8 cellular contexts compared by ENCODE assay signal in genomic region chr3:158532099-158532734, GRCh38. TPM values are rescaled to one million over a fixed set of nuclear protein-coding genes. Genes with fewer than 3 reads are reported as not detected.
A peak's percentile ranks its signal among the peaks of the same experiment; 100 is the strongest.
DNase-seq lines count a peak whose midpoint lies in the region; ATAC-seq, FAIRE-seq and TF ChIP-seq lines count a peak whose summit lies in the region.

No MANE protein-coding gene starts in this region.

- ATAC-seq in GM12878 (peak; percentile 62; the same call in 2 of the 3 replicates), lower lobe of right lung (no peak), HG03520 (IDR thresholded peaks at IDR 0.05; ENCODE audit: unreplicated experiment) (no peak), HG03521 (IDR thresholded peaks at IDR 0.05; ENCODE audit: unreplicated experiment) (no peak)

- H3K27me3 ChIP-seq in GM12878 (replicated peaks in 1 of 2; ENCODE audit: control insufficient read depth in 2 of 2, insufficient read depth in 2 of 2, low read length in 1 of 2) = no peaks in the 10 kb centered on the region
- H3K27me3 ChIP-seq in lower lobe of right lung (ENCODE audit: low read depth) = no peaks in the 10 kb centered on the region

- H3K4me1 ChIP-seq in GM12878 (ENCODE audit: control insufficient read depth, insufficient read depth, low read length) = no peaks in the 10 kb centered on the region
- H3K4me1 ChIP-seq in lower lobe of right lung = no peaks in the 10 kb centered on the region

- no peak overlapping the region for H3K27ac ChIP-seq in GM12878 (ENCODE audit: control insufficient read depth, insufficient read depth)
- no peak overlapping the region for H3K27ac ChIP-seq in lower lobe of right lung

- H4K20me1 ChIP-seq in GM12878 (ENCODE audit: control insufficient read depth, insufficient read depth) = no peaks in the 10 kb centered on the region

- CTCF ChIA-PET in GM12878 (lab: Yijun Ruan, JAX) = interaction anchor here (0.8 to 2.8 kb wide), 14 partner anchors 7 to 926 kb away, joined by 3 to 28 read pairs (median 3); partner anchors contain the start of gene MFSD1

- peaks cover 6% of the 10 kb centered on the region for H3K4me1 Mint-ChIP-seq in HFFc6 (ENCODE audit: low read depth)

- no peak for TF ChIP-seq EP300 in GM12878 (IDR thresholded peaks at IDR 0.05; ENCODE audit: borderline replicate concordance in 1 of 2, control insufficient read depth in 1 of 2, low read depth in 2 of 2, low read length in 2 of 2)

- no peak overlapping the region for H3K27ac Mint-ChIP-seq in HFFc6

- SMC1A ChIA-PET in GM12878 (lab: Charles Lee; ENCODE audit: uncharacterized antibody, unreplicated experiment) = interaction anchor here (0.9 to 2.2 kb wide), 10 partner anchors 8 to 999 kb away, joined by 3 to 14 read pairs (median 3); no protein-coding TSS in a partner anchor

- intact Hi-C loops in GM12878 (cut with micrococcal nuclease; ENCODE audit: unreplicated experiment) (loop anchor here (1.0 to 5.0 kb wide), 4 partner anchors 90 to 926 kb away; no protein-coding TSS in a partner anchor), lower lobe of right lung (cut with DNase I) (no loop called here)

- TF ChIP-seq POLR2A in GM12878 (IDR thresholded peaks at IDR 0.05; ENCODE audit: low read depth, low read length) = no peak

- H3K4me3 ChIP-seq in GM12878 (no peak overlapping the region), lower lobe of right lung (no peak overlapping the region)

- TF ChIP-seq CTCF in HFFc6 (IDR thresholded peaks at IDR 0.05) = peak; percentile 77
- peak; percentile 48 to 60 (median 49) for TF ChIP-seq CTCF in GM12878 (IDR thresholded peaks at IDR 0.05 in 2 of 3, conservative IDR thresholded peaks at IDR 0.05 in 1 of 3; ENCODE audit: control insufficient read depth in 2 of 3, extremely low read depth in 1 of 3, insufficient read depth in 1 of 3, low read depth in 3 of 3, low read length in 3 of 3)
- TF ChIP-seq CTCF in lower lobe of right lung (IDR thresholded peaks at IDR 0.05) = peak; percentile 43

- peak; percentile 9 for DNase-seq in GDM1 (lab: John Stamatoyannopoulos, UW)
- peak; percentile 50 for DNase-seq in HFFc6
- DNase-seq in NCI-H2107 treated with DMSO at 0.1 percent for 48 hours (lab: John Stamatoyannopoulos, UW; ENCODE audit: unreplicated experiment) = peak; percentile 69
- no peak for DNase-seq in GM12878 (ENCODE audit: low read depth, low spot score)
- DNase-seq in lower lobe of right lung = no peak
- no peak for DNase-seq in stimulated activated CD4-positive, alpha-beta T cell treated with anti-CD3 and anti-CD28 coated beads, Interleukin-15, amount 100 ng/mL, for 24 hours

- H3K36me3 ChIP-seq in GM12878 (ENCODE audit: control insufficient read depth in 2 of 2, insufficient read depth in 2 of 2, low read length in 1 of 2) (no peaks in the 10 kb centered on the region), lower lobe of right lung (no peaks in the 10 kb centered on the region)

- BruUV-seq in GM12878 (replicated peaks; lab: Mats Ljungman, UMichigan) = no TSS peak

- H2AFZ ChIP-seq in GM12878 (ENCODE audit: control insufficient read depth, low read depth, low read length) = no peak overlapping the region

- in situ Hi-C loops in GM12878 (cut with MboI) = no loop called here

- H3K9ac ChIP-seq in GM12878 (ENCODE audit: control insufficient read depth, insufficient read depth, low read length) = no peak overlapping the region

- H3K4me3 Mint-ChIP-seq in HFFc6 = no peak overlapping the region

- H3K27me3 Mint-ChIP-seq in HFFc6 (ENCODE audit: insufficient read depth) = no peaks in the 10 kb centered on the region; the same call in 1 of the 2 replicates

- H3K4me2 ChIP-seq in GM12878 (ENCODE audit: control insufficient read depth, insufficient read depth) = no peak overlapping the region

- H3K9me3 ChIP-seq in GM12878 (replicated peaks; ENCODE audit: control insufficient read depth, insufficient read depth, low read length) (no peaks in the 10 kb centered on the region), lower lobe of right lung (no peaks in the 10 kb centered on the region)

- POLR2A ChIA-PET in GM12878 (lab: Charles Lee) = no interaction called here

- no peak for FAIRE-seq in GM12878 (lab: Jason Lieb, UNC)

- no peaks in the 10 kb centered on the region for H3K36me3 Mint-ChIP-seq in HFFc6 (ENCODE audit: low read depth)

- RAD21 ChIA-PET in GM12878 (lab: Charles Lee; ENCODE audit: unreplicated experiment) = interaction anchor here (0.9 to 1.7 kb wide), 5 partner anchors 9 to 926 kb away, joined by 3 to 17 read pairs (median 6); no protein-coding TSS in a partner anchor

- no peaks in the 10 kb centered on the region for H3K9me3 Mint-ChIP-seq in HFFc6

- peak; percentile 82 for TF ChIP-seq RAD21 in GM12878 (IDR thresholded peaks at IDR 0.05; ENCODE audit: insufficient read depth, low read depth, low read length)

- H3K79me2 ChIP-seq in GM12878 (ENCODE audit: control insufficient read depth, insufficient read depth, low read length) = no peaks in the 10 kb centered on the region

TF ChIP-seq in GM12878, 131 proteins besides CTCF, POLR2A, EP300 and RAD21:
- TF ChIP-seq E2F4 (IDR thresholded peaks at IDR 0.05; ENCODE audit: low read depth, low read length) (no peak), SMC3 (IDR thresholded peaks at IDR 0.05; ENCODE audit: borderline replicate concordance, low read length) (peak; percentile 36; the same call in 1 of the 2 replicates)

RNA-seq across cellular contexts. Expression of gene MLF1, which starts 38.8 kb away (rescaled TPM):
- total RNA-seq in HFFc6 (2021; fragmentation: NEBNext Ultra II Directional; extraction: Animal tissue kit (Norgen Biotek cat#: 25700)) = 1 to 10 TPM; 1.6 to 4.0 (median 2.9) TPM
- total RNA-seq in GM12878 (2013; cell fraction: nucleolus; rRNA removed) = 0.27 and 0.73 TPM in 2 replicates
- total RNA-seq in GM12878 (2014; rRNA removed) (0.16 TPM in 1 of 2 replicates, not detected in the other), GM12878 (2014; rRNA removed; fragmentation: Illumina TruSeq; extraction: Trizol) (0.23 and 0.27 TPM in 2 replicates), GM12878 (2021) (0.48 and 0.51 TPM in 2 replicates), lower lobe of right lung (13.5 TPM)
- polyA plus RNA-seq in GM12878 (2011; ENCODE audit: low read depth) = 1.1 TPM
- polyA plus RNA-seq in GM12878 (2011; rRNA removed) (0.69 and 0.82 TPM in 2 replicates), GM12878 (2014; fragmentation: Illumina TruSeq; extraction: Trizol) (0.31 and 1.1 TPM in 2 replicates), GM12878 (2014; fragmentation: Nextera tagmentation; extraction: Ambion mirVana) (under 1 TPM; 0.39 to 0.42 TPM), GM12878 (2014; rRNA removed) (0.19 and 0.38 TPM in 2 replicates), GM12878 (2016; fragmentation: Nextera tagmentation; extraction: Ambion mirVana) (under 1 TPM in 1 of 2 experiments, not detected in 1; 0.59 TPM)
- 0.25 and 0.31 TPM in 2 replicates for polyA plus RNA-seq in GM12878 (2011; cell fraction: cytosol; rRNA removed)
- polyA plus RNA-seq in GM12878 (2011; cell fraction: nucleus; rRNA removed) = 0.34 and 0.43 TPM in 2 replicates
- 0.85 and 1.2 TPM in 2 replicates for polyA plus RNA-seq in GM12878 (2012)
- not detected in 2 replicates for polyA minus RNA-seq in GM12878 (2011; rRNA and poly(A)+ RNA removed)
- polyA minus RNA-seq in GM12878 (2011; cell fraction: cytosol; rRNA and poly(A)+ RNA removed) = not detected in 2 replicates
- not detected in 2 replicates for polyA minus RNA-seq in GM12878 (2011; cell fraction: nucleus; rRNA and poly(A)+ RNA removed)

Comparison
In these comparisons a context has a peak if more than half of its experiments do, and no peak if none do; other contexts are left out.
1. DNase-seq: peak in GDM1 (single experiment), HFFc6 (single experiment) and NCI-H2107 treated with DMSO at 0.1 percent for 48 hours (single experiment); none in GM12878 (single experiment), lower lobe of right lung (single experiment) and stimulated activated CD4-positive, alpha-beta T cell treated with anti-CD3 and anti-CD28 coated beads, Interleukin-15, amount 100 ng/mL, for 24 hours (single experiment).
2. Peak in every context shown above with its lines, with median percentiles within 50 percentile points of each other: CTCF ChIP-seq.